ENCODE assay signal across 12 cellular contexts in genomic region chr16:8620535-8620934, GRCh38. TPM values are rescaled to one million over a fixed set of nuclear protein-coding genes. Genes with fewer than 3 reads are reported as not detected.
DNase-seq lines count a peak whose midpoint lies in the region; ATAC-seq and TF ChIP-seq lines count a peak whose summit lies in the region.
"Had no signal": no experiment of that assay in that cellular context is flagged by ENCODE, and none has a peak within 500 bp of the region (broad histone marks: within the 10 kb centered on the region; RNA-seq: fewer than 3 reads in every experiment).

No MANE protein-coding gene starts in this region.

- H3K9me3 ChIP-seq in Caco-2: no peaks in the 10 kb centered on the region
- H3K9me3 ChIP-seq: HAP-1, suprapubic skin had no signal

- H3K4me1 Mint-ChIP-seq in Caco-2 (ENCODE audit: low read depth, unreplicated experiment) (no peaks in the 10 kb centered on the region), HFFc6 (ENCODE audit: low read depth) (peaks cover 32% of the 10 kb centered on the region), natural killer cell (peaks cover 7 to 9% of the 10 kb centered on the region in 2 donors)
- peaks cover 5% of the 10 kb centered on the region for H3K4me1 Mint-ChIP-seq in activated naive CD8-positive, alpha-beta T cell treated with anti-CD3 and anti-CD28 coated beads, Interleukin-2, amount 10 ng/mL, durations not matched to agents 7 days and 5 days

- H3K4me3 Mint-ChIP-seq in Caco-2 (ENCODE audit: unreplicated experiment): peak overlapping the region; percentile 90
- H3K4me3 Mint-ChIP-seq in HFFc6: peak overlapping the region; percentile 96
- peak overlapping the region; percentile 98 for H3K4me3 Mint-ChIP-seq in activated naive CD8-positive, alpha-beta T cell treated with anti-CD3 and anti-CD28 coated beads, Interleukin-2, amount 10 ng/mL, durations not matched to agents 7 days and 5 days
- H3K4me3 Mint-ChIP-seq in natural killer cell: peak overlapping the region; percentile 88

- no peaks in the 10 kb centered on the region for H3K4me1 ChIP-seq in Caco-2

- CTCF ChIA-PET in Caco-2 (lab: Charles Lee): no interaction called here

- DNase-seq in Caco-2 (no peak), HFFc6 (no peak), natural killer cell (no peak), epidermal melanocyte (ENCODE audit: insufficient read length, low spot score) (no peak), hepatic stellate cell (ENCODE audit: low spot score) (no peak)
- DNase-seq in activated naive CD8-positive, alpha-beta T cell treated with anti-CD3 and anti-CD28 coated beads, Interleukin-2, amount 10 ng/mL, durations not matched to agents 7 days and 5 days: no peak
- DNase-seq: activated effector memory CD4-positive, alpha-beta T cell treated with anti-CD3 and anti-CD28 coated beads, Interleukin-2, amount 50 U/mL, for 16 hours; DMS 273 treated with DMSO at 0.1 percent for 48 hours; NCI-H1417 treated with DMSO at 0.1 percent for 48 hours had no signal

- H3K27me3 Mint-ChIP-seq in Caco-2 (ENCODE audit: insufficient read depth, unreplicated experiment) (no peaks in the 10 kb centered on the region), HFFc6 (ENCODE audit: insufficient read depth) (peaks cover 15% of the 10 kb centered on the region), natural killer cell (ENCODE audit: low read depth in 2 of 2) (peaks cover 9 to 23% of the 10 kb centered on the region in 2 donors)
- peaks cover 12% of the 10 kb centered on the region for H3K27me3 Mint-ChIP-seq in activated naive CD8-positive, alpha-beta T cell treated with anti-CD3 and anti-CD28 coated beads, Interleukin-2, amount 10 ng/mL, durations not matched to agents 7 days and 5 days

- no peaks in the 10 kb centered on the region for H3K27me3 ChIP-seq in Caco-2 (replicated peaks; ENCODE audit: control insufficient read depth, insufficient read depth, low read length)
- H3K27me3 ChIP-seq: suprapubic skin had no signal

- intact Hi-C loops in Caco-2 (cut with micrococcal nuclease; ENCODE audit: unreplicated experiment): no loop called here
- intact Hi-C loops in natural killer cell (cut with micrococcal nuclease): loop anchor here (5.0 kb wide), 1 partner anchor 52 kb away; the partner anchor contains the start of gene ABAT

- no peak overlapping the region for H3K4me3 ChIP-seq in Caco-2 (ENCODE audit: low read depth, low read length)

- H3K9me3 Mint-ChIP-seq in Caco-2 (ENCODE audit: unreplicated experiment): no peaks in the 10 kb centered on the region
- H3K9me3 Mint-ChIP-seq in HFFc6: no peaks in the 10 kb centered on the region
- no peaks in the 10 kb centered on the region for H3K9me3 Mint-ChIP-seq in activated naive CD8-positive, alpha-beta T cell treated with anti-CD3 and anti-CD28 coated beads, Interleukin-2, amount 10 ng/mL, durations not matched to agents 7 days and 5 days
- no peaks in the 10 kb centered on the region for H3K9me3 Mint-ChIP-seq in natural killer cell

- H3K27ac Mint-ChIP-seq in Caco-2 (ENCODE audit: unreplicated experiment) (no peak overlapping the region), HFFc6 (no peak overlapping the region), natural killer cell (peak overlapping the region; percentile 73 to 87)
- H3K27ac Mint-ChIP-seq in activated naive CD8-positive, alpha-beta T cell treated with anti-CD3 and anti-CD28 coated beads, Interleukin-2, amount 10 ng/mL, durations not matched to agents 7 days and 5 days: no peak overlapping the region

- TF ChIP-seq CTCF in Caco-2 (IDR thresholded peaks at IDR 0.05; ENCODE audit: insufficient read depth in 1 of 2, low read depth in 1 of 2, low read length in 1 of 2, severe bottlenecking in 1 of 2, unreplicated experiment in 1 of 2) (no peak), HFFc6 (IDR thresholded peaks at IDR 0.05) (no peak), natural killer cell (IDR thresholded peaks at IDR 0.05) (no peak)

- POLR2A ChIA-PET in Caco-2 (lab: Charles Lee): interaction anchor here (0.6 kb wide), 1 partner anchor 25 kb away, joined by 3 read pairs; no protein-coding TSS in a partner anchor
- POLR2A ChIA-PET in activated naive CD8-positive, alpha-beta T cell treated with anti-CD3 and anti-CD28 coated beads, Interleukin-2, amount 10 ng/mL, durations not matched to agents 7 days and 5 days (lab: Charles Lee): interaction anchor here (0.8 kb wide), 1 partner anchor 21 kb away, joined by 3 read pairs; no protein-coding TSS in a partner anchor

- H3K36me3 Mint-ChIP-seq in Caco-2 (ENCODE audit: insufficient read depth, unreplicated experiment) (peaks cover 8% of the 10 kb centered on the region), HFFc6 (ENCODE audit: low read depth) (no peaks in the 10 kb centered on the region), natural killer cell (no peaks in the 10 kb centered on the region)
- H3K36me3 Mint-ChIP-seq in activated naive CD8-positive, alpha-beta T cell treated with anti-CD3 and anti-CD28 coated beads, Interleukin-2, amount 10 ng/mL, durations not matched to agents 7 days and 5 days: no peaks in the 10 kb centered on the region

- no TSS peak for BruUV-seq in Caco-2 (replicated peaks; lab: Mats Ljungman, UMichigan)

- ATAC-seq in activated naive CD8-positive, alpha-beta T cell treated with anti-CD3 and anti-CD28 coated beads, Interleukin-2, amount 10 ng/mL, durations not matched to agents 7 days and 5 days (ENCODE audit: low read depth): no peak
- no peak for ATAC-seq in natural killer cell
- no peak for ATAC-seq in HG02852 (IDR thresholded peaks at IDR 0.05; ENCODE audit: unreplicated experiment)

- no peaks in the 10 kb centered on the region; the same call in 1 of the 2 replicates for H3K36me3 ChIP-seq in Caco-2 (ENCODE audit: control insufficient read depth, insufficient read depth, low read length)

RNA-seq across cellular contexts. Expression of gene METTL22, which starts 1.0 kb away (rescaled TPM):
- total RNA-seq in Caco-2 (2022): 35.3 and 39.8 TPM in 2 replicates
- total RNA-seq in HFFc6 (2021; fragmentation: NEBNext Ultra II Directional; extraction: Animal tissue kit (Norgen Biotek cat#: 25700)): 10 to 100 TPM; 33.5 to 38.0 (median 36.0) TPM
- 10 to 100 TPM; 36.3 to 40.8 TPM for total RNA-seq in activated naive CD8-positive, alpha-beta T cell treated with anti-CD3 and anti-CD28 coated beads, Interleukin-2, amount 10 ng/mL, durations not matched to agents 7 days and 5 days
- 10 to 100 TPM; 27.1 to 45.8 (median 38.9) TPM for total RNA-seq in natural killer cell

RNA-seq across cellular contexts. Expression of gene TMEM114, which starts 30.2 kb away (rescaled TPM):
- total RNA-seq in Caco-2 (2022): not detected in 2 replicates
- total RNA-seq in HFFc6 (2021; fragmentation: NEBNext Ultra II Directional; extraction: Animal tissue kit (Norgen Biotek cat#: 25700)): not detected
- not detected for total RNA-seq in activated naive CD8-positive, alpha-beta T cell treated with anti-CD3 and anti-CD28 coated beads, Interleukin-2, amount 10 ng/mL, durations not matched to agents 7 days and 5 days
- total RNA-seq in natural killer cell: not detected
- total RNA-seq: suprapubic skin had no signal

RNA-seq across cellular contexts. Expression of gene ABAT, which starts 53.9 kb away (rescaled TPM):
- total RNA-seq in Caco-2 (2022) (28.8 and 34.9 TPM in 2 replicates), natural killer cell (10 to 100 TPM; 11.0 to 13.4 (median 11.3) TPM)
- total RNA-seq in HFFc6 (2021; fragmentation: NEBNext Ultra II Directional; extraction: Animal tissue kit (Norgen Biotek cat#: 25700)): 1 to 10 TPM in 1 of 6 experiments, under 1 TPM in 5; 0.51 to 1.3 (median 0.59) TPM
- total RNA-seq in activated naive CD8-positive, alpha-beta T cell treated with anti-CD3 and anti-CD28 coated beads, Interleukin-2, amount 10 ng/mL, durations not matched to agents 7 days and 5 days: 1 to 10 TPM; 5.4 to 6.0 TPM

Comparison
In these comparisons a context has a peak if more than half of its experiments do, and no peak if none do; other contexts are left out.
1. H3K27ac Mint-ChIP-seq: peak in natural killer cell (2 of 2); none in Caco-2 (single experiment), HFFc6 (single experiment) and activated naive CD8-positive, alpha-beta T cell treated with anti-CD3 and anti-CD28 coated beads, Interleukin-2, amount 10 ng/mL, durations not matched to agents 7 days and 5 days (single experiment).
2. Peak in every context shown above with its lines, with median percentiles within 50 percentile points of each other: H3K4me3 Mint-ChIP-seq.